ENCODE assay signal across 19 cellular contexts in genomic region chr10:60286436-60287023, GRCh38.
"Had no signal": no experiment of that assay in that cellular context is flagged by ENCODE, and none has a peak within 500 bp of the region (broad histone marks: within the 10 kb centered on the region; RNA-seq: fewer than 3 reads in every experiment).

No MANE protein-coding gene starts in this region.

- H3K4me2 ChIP-seq: neural progenitor cell had no signal

- H3K9ac ChIP-seq: neural progenitor cell had no signal

- H3K36me3 ChIP-seq: cardiac muscle cell, left lung, neural progenitor cell, pancreas, spleen had no signal

- ATAC-seq: left lung, pancreas had no signal

- FAIRE-seq: keratinocyte, pancreas had no signal

- H3K4me3 ChIP-seq: cardiac muscle cell, left lung, neural progenitor cell, pancreas, spleen had no signal

- H3K27me3 ChIP-seq: cardiac muscle cell, left lung, neural progenitor cell, pancreas, spleen had no signal

- H2AFZ ChIP-seq: neural progenitor cell had no signal

- H3K9me3 ChIP-seq: left lung, pancreas, spleen had no signal

- H3K27ac ChIP-seq: cardiac muscle cell, left lung, neural progenitor cell, pancreas had no signal

- DNase-seq: activated CD4-positive, alpha-beta memory T cell treated with anti-CD3 and anti-CD28 coated beads, Interleukin-2, amount 10 ng/mL, durations not matched to agents 7 days and 5 days; activated gamma-delta T cell treated with Interleukin-2 at 50 U/mL for 16 hours; activated naive CD8-positive, alpha-beta T cell treated with anti-CD3 and anti-CD28 coated beads for 36 hours; activated T-cell treated with anti-CD3 and anti-CD28 coated beads, Interleukin-2, amount 50 U/mL, for 48 hours; anterior cingulate cortex; erythroblast; foreskin fibroblast; head of caudate nucleus; left lung; pancreas; retina; spleen; stimulated activated CD4-positive, alpha-beta T cell treated with anti-CD3 and anti-CD28 coated beads, Interleukin-2, amount 100 ng/mL, for 24 hours; stimulated activated naive CD4-positive, alpha-beta T cell; substantia nigra; trophoblast cell had no signal

- H3K4me1 ChIP-seq: left lung had no signal
